In genomic region chr16:74607967-74608356, GRCh38 we compare ENCODE assay signal across 9 cellular contexts. TPM values are rescaled to one million over a fixed set of nuclear protein-coding genes. Genes with fewer than 3 reads are reported as not detected.
DNase-seq lines count a peak whose midpoint lies in the region; ATAC-seq and TF ChIP-seq lines count a peak whose summit lies in the region.
"Had no signal": no experiment of that assay in that cellular context is flagged by ENCODE, and none has a peak within 500 bp of the region (broad histone marks: within the 10 kb centered on the region; RNA-seq: fewer than 3 reads in every experiment).

No MANE protein-coding gene starts in this region.

- no peaks in the 10 kb centered on the region for H3K27me3 ChIP-seq in A673 (replicated peaks; ENCODE audit: insufficient read depth, low read depth, low read length, poor library complexity)

- intact Hi-C loops in A673 (cut with micrococcal nuclease; ENCODE audit: unreplicated experiment): loop anchor here (10.0 kb wide), 1 partner anchor 113 kb away; no protein-coding TSS in a partner anchor

- DNase-seq in A673 (ENCODE audit: low spot score): peak; percentile 83
- DNase-seq in EL: peak; percentile 34
- DNase-seq in activated CD8-positive, alpha-beta T cell treated with anti-CD3 and anti-CD28 coated beads, Interleukin-2, amount 10 ng/mL, durations not matched to agents 7 days and 5 days: no peak
- DNase-seq in left kidney (ENCODE audit: low read depth, low spot score): peak; percentile 69
- no peak for DNase-seq in omental fat pad (ENCODE audit: low spot score)
- DNase-seq: NCI-H1694 treated with DMSO at 0.1 percent for 48 hours had no signal

- TF ChIP-seq POLR2A in GM18505 (IDR thresholded peaks at IDR 0.05; ENCODE audit: borderline replicate concordance, extremely low read depth, insufficient read depth, insufficient read length): no peak

- H3K4me1 Mint-ChIP-seq in activated CD8-positive, alpha-beta T cell treated with anti-CD3 and anti-CD28 coated beads, Interleukin-2, amount 10 ng/mL, durations not matched to agents 7 days and 5 days (ENCODE audit: low read depth): peaks cover 53% of the 10 kb centered on the region

- peaks cover 7% of the 10 kb centered on the region for H3K4me1 ChIP-seq in A673 (ENCODE audit: insufficient read depth, low read length, poor library complexity, severe bottlenecking)

- ATAC-seq in activated CD8-positive, alpha-beta T cell treated with anti-CD3 and anti-CD28 coated beads, Interleukin-2, amount 10 ng/mL, durations not matched to agents 7 days and 5 days: no peak
- ATAC-seq in GM21360 (IDR thresholded peaks at IDR 0.05; ENCODE audit: unreplicated experiment) (no peak), GM18505 (IDR thresholded peaks at IDR 0.05; ENCODE audit: unreplicated experiment) (no peak), omental fat pad (ENCODE audit: low FRiP score) (no peak), HG03108 (IDR thresholded peaks at IDR 0.05; ENCODE audit: unreplicated experiment) (no peak)

- POLR2A ChIA-PET in A673 (lab: Charles Lee; ENCODE audit: low non-redundant PET): interaction anchor here (0.5 to 0.6 kb wide), 2 partner anchors 10 to 49 kb away, joined by 3 to 5 read pairs; no protein-coding TSS in a partner anchor
- POLR2A ChIA-PET in activated CD8-positive, alpha-beta T cell treated with anti-CD3 and anti-CD28 coated beads, Interleukin-2, amount 10 ng/mL, durations not matched to agents 7 days and 5 days (lab: Charles Lee): interaction anchor here (1.0 to 4.7 kb wide), 3 partner anchors 9 to 59 kb away, joined by 3 to 28 read pairs (median 4); partner anchors contain the start of gene RFWD3

- peak overlapping the region; percentile 60 for H3K27ac Mint-ChIP-seq in activated CD8-positive, alpha-beta T cell treated with anti-CD3 and anti-CD28 coated beads, Interleukin-2, amount 10 ng/mL, durations not matched to agents 7 days and 5 days

- TF ChIP-seq CTCF in A673 (conservative IDR thresholded peaks at IDR 0.05; ENCODE audit: low read depth, low read length): no peak
- no peak for TF ChIP-seq CTCF in omental fat pad (IDR thresholded peaks at IDR 0.05)

- peak overlapping the region; percentile 94 for H3K27ac ChIP-seq in A673 (ENCODE audit: low read depth, low read length, poor library complexity, severe bottlenecking)

- no TSS peak for BruUV-seq in A673 (replicated peaks; lab: Mats Ljungman, UMichigan)

- H3K36me3 ChIP-seq in A673 (ENCODE audit: insufficient read depth, low read length, poor library complexity, severe bottlenecking): peaks cover 17% of the 10 kb centered on the region

- peaks cover 4% of the 10 kb centered on the region for H3K9me3 ChIP-seq in A673 (ENCODE audit: low read depth, low read length, poor library complexity, severe bottlenecking)

- H3K36me3 Mint-ChIP-seq in activated CD8-positive, alpha-beta T cell treated with anti-CD3 and anti-CD28 coated beads, Interleukin-2, amount 10 ng/mL, durations not matched to agents 7 days and 5 days (ENCODE audit: low read depth): peaks cover 27% of the 10 kb centered on the region

- no peaks in the 10 kb centered on the region for H3K27me3 Mint-ChIP-seq in activated CD8-positive, alpha-beta T cell treated with anti-CD3 and anti-CD28 coated beads, Interleukin-2, amount 10 ng/mL, durations not matched to agents 7 days and 5 days (ENCODE audit: low read depth)

- H3K4me3 ChIP-seq in A673 (ENCODE audit: low read depth, low read length, poor library complexity, severe bottlenecking): peak overlapping the region; percentile 85

- H3K9me3 Mint-ChIP-seq in activated CD8-positive, alpha-beta T cell treated with anti-CD3 and anti-CD28 coated beads, Interleukin-2, amount 10 ng/mL, durations not matched to agents 7 days and 5 days (ENCODE audit: insufficient read depth): no peaks in the 10 kb centered on the region

- CTCF ChIA-PET in A673 (lab: Charles Lee): no interaction called here
- CTCF ChIA-PET in activated CD8-positive, alpha-beta T cell treated with anti-CD3 and anti-CD28 coated beads, Interleukin-2, amount 10 ng/mL, durations not matched to agents 7 days and 5 days (lab: Charles Lee): interaction anchor here (0.7 to 2.8 kb wide), 3 partner anchors 17 to 39 kb away, joined by 3 to 8 read pairs (median 4); no protein-coding TSS in a partner anchor

- peak overlapping the region; percentile 88 for H3K4me3 Mint-ChIP-seq in activated CD8-positive, alpha-beta T cell treated with anti-CD3 and anti-CD28 coated beads, Interleukin-2, amount 10 ng/mL, durations not matched to agents 7 days and 5 days

RNA-seq across cellular contexts. Expression of gene GLG1, which starts 1.0 kb away (rescaled TPM):
- 487 and 587 TPM in 2 replicates for total RNA-seq in A673 (2021)
- total RNA-seq in activated CD8-positive, alpha-beta T cell treated with anti-CD3 and anti-CD28 coated beads, Interleukin-2, amount 10 ng/mL, durations not matched to agents 7 days and 5 days: 100 to 1,000 TPM; 110 to 112 TPM
- 100 to 1,000 TPM; 107 to 160 (median 122) TPM for total RNA-seq in omental fat pad

RNA-seq across cellular contexts. Expression of gene RFWD3, which starts 58.7 kb away (rescaled TPM):
- total RNA-seq in A673 (2021): 127 and 138 TPM in 2 replicates
- total RNA-seq in activated CD8-positive, alpha-beta T cell treated with anti-CD3 and anti-CD28 coated beads, Interleukin-2, amount 10 ng/mL, durations not matched to agents 7 days and 5 days: 100 to 1,000 TPM; 119 to 120 TPM
- total RNA-seq in omental fat pad: 10 to 100 TPM in 3 of 4 donors, 1 to 10 TPM in 1; 8.9 to 23.5 (median 19.8) TPM

Comparison
In these comparisons a context has a peak if more than half of its experiments do, and no peak if none do; other contexts are left out.
1. DNase-seq: peak in A673 (single experiment), EL (single experiment) and left kidney (single experiment); none in activated CD8-positive, alpha-beta T cell treated with anti-CD3 and anti-CD28 coated beads, Interleukin-2, amount 10 ng/mL, durations not matched to agents 7 days and 5 days (single experiment) and omental fat pad (single experiment).